8 cellular contexts compared by ENCODE assay signal in genomic region chr6:142846883-142847287, GRCh38.
DNase-seq lines count a peak whose midpoint lies in the region; ATAC-seq and TF ChIP-seq lines count a peak whose summit lies in the region.

No MANE protein-coding gene starts in this region.

- peaks cover 0 to 70% (median 16%) of the 10 kb centered on the region in 11 experiments; a peak in 9 of 22 replicates for H4K20me1 ChIP-seq in BLaER1 treated with 17β-estradiol and CSF1 and Interleukin-3, amounts not matched to agents 10 nM and 100 nM

- no peaks in the 10 kb centered on the region; a peak in 1 of 22 replicates for H3K36me3 ChIP-seq in BLaER1 treated with 17β-estradiol and CSF1 and Interleukin-3, amounts not matched to agents 10 nM and 100 nM

- H3K9ac ChIP-seq in BLaER1 treated with 17β-estradiol and CSF1 and Interleukin-3, amounts not matched to agents 10 nM and 100 nM = peak overlapping the region in 1 of 11 experiments; percentile 27; a peak in 1 of 22 replicates

- H3K4me3 ChIP-seq in BLaER1 treated with 17β-estradiol and CSF1 and Interleukin-3, amounts not matched to agents 10 nM and 100 nM = no peak overlapping the region

- H3K27ac ChIP-seq in BLaER1 treated with 17β-estradiol and CSF1 and Interleukin-3, amounts not matched to agents 10 nM and 100 nM = peak overlapping the region in 5 of 11 experiments; percentile 20 to 74 (median 55); a peak in 8 of 22 replicates

- TF ChIP-seq POLR2A in erythroblast (IDR thresholded peaks at IDR 0.05; ENCODE audit: low read length) = no peak

- H3K4me2 ChIP-seq in BLaER1 treated with 17β-estradiol and CSF1 and Interleukin-3, amounts not matched to agents 10 nM and 100 nM = peak overlapping the region; percentile 62 to 94 (median 86); a peak in 21 of 22 replicates

- no peaks in the 10 kb centered on the region for H3K9me3 Mint-ChIP-seq in naive thymus-derived CD8-positive, alpha-beta T cell

- peaks cover 40 to 97% (median 93%) of the 10 kb centered on the region in 4 donors for H3K4me1 Mint-ChIP-seq in naive thymus-derived CD8-positive, alpha-beta T cell

- H3K36me3 Mint-ChIP-seq in naive thymus-derived CD8-positive, alpha-beta T cell = no peaks in the 10 kb centered on the region

- DNase-seq in NCI-H524 (lab: John Stamatoyannopoulos, UW) = peak; percentile 28 to 68
- peak; percentile 94 for DNase-seq in dermis blood vessel endothelial cell
- no peak for DNase-seq in naive thymus-derived CD8-positive, alpha-beta T cell
- no peak for DNase-seq in posterior vena cava (ENCODE audit: low spot score)
- DNase-seq in DMS153 treated with DMSO at 0.1 percent for 48 hours (lab: John Stamatoyannopoulos, UW; ENCODE audit: unreplicated experiment) = no peak
- no peak for DNase-seq in erythroblast (lab: John Stamatoyannopoulos, UW)
- DNase-seq in DMS79 treated with DMSO at 0.1 percent for 48 hours (lab: John Stamatoyannopoulos, UW) = no peak

- no peaks in the 10 kb centered on the region for H3K9me3 ChIP-seq in BLaER1 treated with 17β-estradiol and CSF1 and Interleukin-3, amounts not matched to agents 10 nM and 100 nM (replicated peaks in 1 of 11)

- peak overlapping the region in 9 of 10 donors; percentile 80 to 90 (median 87) for H3K4me3 Mint-ChIP-seq in naive thymus-derived CD8-positive, alpha-beta T cell

- POLR2A ChIA-PET in naive thymus-derived CD8-positive, alpha-beta T cell (lab: Charles Lee) = interaction anchor here (1.5 to 9.2 kb wide), 3 partner anchors 10 to 100 kb away, joined by 4 to 153 read pairs (median 9); no protein-coding TSS in a partner anchor

- H3K27ac Mint-ChIP-seq in naive thymus-derived CD8-positive, alpha-beta T cell = peak overlapping the region; percentile 91 to 98 (median 96)

- H3K4me1 ChIP-seq in BLaER1 treated with 17β-estradiol and CSF1 and Interleukin-3, amounts not matched to agents 10 nM and 100 nM = peaks cover 74 to 88% (median 78%) of the 10 kb centered on the region in 10 experiments

- no peaks in the 10 kb centered on the region for H3K27me3 Mint-ChIP-seq in naive thymus-derived CD8-positive, alpha-beta T cell

- no peaks in the 10 kb centered on the region for H3K27me3 ChIP-seq in BLaER1 treated with 17β-estradiol and CSF1 and Interleukin-3, amounts not matched to agents 10 nM and 100 nM

- no peak for ATAC-seq in naive thymus-derived CD8-positive, alpha-beta T cell

- intact Hi-C loops in posterior vena cava (cut with DNase I) = loop anchor here in 1 of 2 donors (10.0 kb wide), 1 partner anchor 98 kb away; the partner anchor contains the start of gene HIVEP2

Comparison
In these comparisons a context has a peak if more than half of its experiments do, and no peak if none do; other contexts are left out.
1. DNase-seq: peak in NCI-H524 (2 of 2) and dermis blood vessel endothelial cell (single experiment); none in naive thymus-derived CD8-positive, alpha-beta T cell (0 of 10), posterior vena cava (single experiment), DMS153 treated with DMSO at 0.1 percent for 48 hours (single experiment), erythroblast (0 of 2) and DMS79 treated with DMSO at 0.1 percent for 48 hours (single experiment).